ENCODE assay signal across 8 cellular contexts in the genomic region with DNA sequence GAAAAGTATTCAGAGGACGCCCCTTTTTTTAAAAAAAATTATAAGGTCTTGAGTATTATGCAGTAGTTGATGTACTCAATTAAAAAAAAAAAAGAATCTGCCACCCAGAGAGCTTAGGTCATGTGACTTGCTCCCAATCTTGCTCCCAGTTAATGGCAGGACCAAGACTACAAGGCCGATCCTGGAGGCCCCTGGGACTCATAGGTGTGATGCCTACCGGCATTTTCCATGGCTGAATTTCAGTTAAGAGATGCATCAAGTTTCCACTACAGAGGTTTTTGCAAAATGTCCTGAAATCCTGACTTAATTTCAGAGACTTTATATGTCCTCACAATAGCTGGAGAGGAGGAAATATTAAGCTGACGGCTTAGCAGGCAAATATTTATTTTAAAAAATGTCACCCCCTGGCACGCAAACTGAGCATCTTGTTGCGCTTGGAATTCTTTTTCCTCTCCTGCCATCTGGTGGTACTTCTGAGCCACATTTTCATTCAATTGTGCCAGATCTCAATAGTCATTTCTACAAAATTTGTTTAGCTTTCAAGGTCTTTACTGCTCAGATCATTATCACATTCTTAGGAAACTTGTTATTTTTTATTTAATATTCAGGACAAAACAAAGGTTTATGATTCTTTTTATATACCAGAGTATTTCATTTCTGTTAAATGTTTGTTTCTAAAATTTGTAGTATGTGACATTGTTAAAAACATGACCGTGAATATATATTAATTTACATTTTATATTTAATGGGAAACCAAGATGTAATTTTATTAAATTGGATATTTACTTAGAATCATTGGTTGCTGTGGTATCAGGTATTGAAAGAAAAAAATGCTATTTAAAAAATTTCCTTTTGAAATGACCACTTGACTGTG.
DNase-seq lines count a peak whose midpoint lies in the region; ATAC-seq and TF ChIP-seq lines count a peak whose summit lies in the region.

No MANE protein-coding gene starts in this region.

- no peak for ATAC-seq in HG03469 (IDR thresholded peaks at IDR 0.05; ENCODE audit: unreplicated experiment)

- no peaks in the 10 kb centered on the region; the same call in 1 of the 2 replicates for H3K4me1 ChIP-seq in HAP-1
- H3K4me1 ChIP-seq in fibroblast of lung (ENCODE audit: control insufficient read depth, extremely low read depth, insufficient read depth, low read length), result peaks cover 7% of the 10 kb centered on the region

- H3K4me2 ChIP-seq in fibroblast of lung (ENCODE audit: extremely low read depth, insufficient read depth, low read length), result no peak overlapping the region

- H3K36me3 ChIP-seq in HAP-1 (replicated peaks) (no peaks in the 10 kb centered on the region), fibroblast of lung (ENCODE audit: control insufficient read depth, insufficient read depth, low read length) (no peaks in the 10 kb centered on the region)

- H3K79me2 ChIP-seq in fibroblast of lung (ENCODE audit: control insufficient read depth, insufficient read depth, low read length), result no peaks in the 10 kb centered on the region

- DNase-seq in AG09319 (ENCODE audit: extremely low read depth, low read depth) (peak; percentile 59), HAP-1 (ENCODE audit: low spot score in 2 of 2) (peak; percentile 50 to 69), RKO (ENCODE audit: low spot score) (peak; percentile 54), fibroblast of lung (ENCODE audit: low read depth in 2 of 2) (peak; percentile 56 to 90), putamen (ENCODE audit: low spot score) (peak; percentile 45), iPS-NIHi7 (ENCODE audit: extremely low spot score) (no peak), NCI-H128 (lab: John Stamatoyannopoulos, UW; ENCODE audit: unreplicated experiment) (no peak)

- H4K20me1 ChIP-seq in fibroblast of lung (ENCODE audit: control insufficient read depth, extremely low read depth, insufficient read depth, low read length), result no peaks in the 10 kb centered on the region

- in situ Hi-C loops in HAP-1 (cut with MboI; ENCODE audit: low sequenced_read_pairs), result loop anchor here (10.0 kb wide), 3 partner anchors 429 to 689 kb away; no protein-coding TSS in a partner anchor

- peak; percentile 65 for TF ChIP-seq CTCF in AG09319 (IDR thresholded peaks at IDR 0.05; ENCODE audit: low read depth, low read length)
- TF ChIP-seq CTCF in fibroblast of lung (conservative IDR thresholded peaks at IDR 0.05 in 1 of 2, IDR thresholded peaks at IDR 0.05 in 1 of 2; ENCODE audit: low read depth in 1 of 2, low read length in 2 of 2), result peak; percentile 68 to 70

- H3K4me3 ChIP-seq in HAP-1 (no peak overlapping the region), fibroblast of lung (replicated peaks in 1 of 4; ENCODE audit: control extremely low read depth in 1 of 4, insufficient read depth in 1 of 4, low read depth in 3 of 4, low read length in 4 of 4) (no peak overlapping the region)

- peak overlapping the region; percentile 26 for H3K27ac ChIP-seq in fibroblast of lung (ENCODE audit: insufficient read depth, low read length)

- H3K9ac ChIP-seq in fibroblast of lung (ENCODE audit: insufficient read depth, low read length), result no peak overlapping the region

- H2AFZ ChIP-seq in fibroblast of lung (ENCODE audit: low read length), result no peak overlapping the region

- H3K9me3 ChIP-seq in HAP-1 (no peaks in the 10 kb centered on the region), fibroblast of lung (ENCODE audit: control insufficient read depth, insufficient read depth, low read depth, low read length) (no peaks in the 10 kb centered on the region)

- H3K27me3 ChIP-seq in HAP-1 (ENCODE audit: low read depth) (no peaks in the 10 kb centered on the region), fibroblast of lung (ENCODE audit: control insufficient read depth, insufficient read depth, low read length) (no peaks in the 10 kb centered on the region)

Comparison
In these comparisons a context has a peak if more than half of its experiments do, and no peak if none do; other contexts are left out.
1. DNase-seq: peak in AG09319 (single experiment), HAP-1 (2 of 2), RKO (single experiment), fibroblast of lung (2 of 2) and putamen (single experiment); none in iPS-NIHi7 (single experiment) and NCI-H128 (single experiment).